ENCODE assay signal across 8 cellular contexts in genomic region chr11:71452354-71453020, GRCh38. TPM values are rescaled to one million over a fixed set of nuclear protein-coding genes. Genes with fewer than 3 reads are reported as not detected.
A peak's percentile ranks its signal among the peaks of the same experiment; 100 is the strongest.
DNase-seq lines count a peak whose midpoint lies in the region; ATAC-seq lines count a peak whose summit lies in the region.

No MANE protein-coding gene starts in this region.

- H3K36me3 Mint-ChIP-seq in activated CD4-positive, alpha-beta memory T cell treated with anti-CD3 and anti-CD28 coated beads, Interleukin-2, amount 10 ng/mL, durations not matched to agents 7 days and 5 days (ENCODE audit: low read depth) = peaks cover 35% of the 10 kb centered on the region
- peaks cover 19 to 37% of the 10 kb centered on the region in 2 donors for H3K36me3 Mint-ChIP-seq in stimulated activated naive B cell treated with anti-CD40 and anti-IgM and Interleukin-4, amounts not matched to agents 10 μg/mL and 1 μg/mL and 100 μg/mL, for 72 hours

- peaks cover 66% of the 10 kb centered on the region for H3K4me1 Mint-ChIP-seq in activated CD4-positive, alpha-beta memory T cell treated with anti-CD3 and anti-CD28 coated beads, Interleukin-2, amount 10 ng/mL, durations not matched to agents 7 days and 5 days
- H3K4me1 Mint-ChIP-seq in stimulated activated naive B cell treated with anti-CD40 and anti-IgM and Interleukin-4, amounts not matched to agents 10 μg/mL and 1 μg/mL and 100 μg/mL, for 72 hours = peaks cover 43 to 59% of the 10 kb centered on the region in 2 donors

- H3K9me3 Mint-ChIP-seq in activated CD4-positive, alpha-beta memory T cell treated with anti-CD3 and anti-CD28 coated beads, Interleukin-2, amount 10 ng/mL, durations not matched to agents 7 days and 5 days = no peaks in the 10 kb centered on the region
- no peaks in the 10 kb centered on the region for H3K9me3 Mint-ChIP-seq in stimulated activated naive B cell treated with anti-CD40 and anti-IgM and Interleukin-4, amounts not matched to agents 10 μg/mL and 1 μg/mL and 100 μg/mL, for 72 hours

- H3K27ac Mint-ChIP-seq in activated CD4-positive, alpha-beta memory T cell treated with anti-CD3 and anti-CD28 coated beads, Interleukin-2, amount 10 ng/mL, durations not matched to agents 7 days and 5 days = peak overlapping the region; percentile 93
- H3K27ac Mint-ChIP-seq in stimulated activated naive B cell treated with anti-CD40 and anti-IgM and Interleukin-4, amounts not matched to agents 10 μg/mL and 1 μg/mL and 100 μg/mL, for 72 hours = peak overlapping the region; percentile 94

- H3K4me1 ChIP-seq in effector memory CD4-positive, alpha-beta T cell (ENCODE audit: control insufficient read depth, insufficient read depth, low read length, poor library complexity, severe bottlenecking) = peaks cover 42% of the 10 kb centered on the region

- CTCF ChIA-PET in activated CD4-positive, alpha-beta memory T cell treated with anti-CD3 and anti-CD28 coated beads, Interleukin-2, amount 10 ng/mL, durations not matched to agents 7 days and 5 days (lab: Charles Lee) = no interaction called here

- H3K4me3 Mint-ChIP-seq in activated CD4-positive, alpha-beta memory T cell treated with anti-CD3 and anti-CD28 coated beads, Interleukin-2, amount 10 ng/mL, durations not matched to agents 7 days and 5 days = peak overlapping the region; percentile 94
- peak overlapping the region; percentile 90 to 92 for H3K4me3 Mint-ChIP-seq in stimulated activated naive B cell treated with anti-CD40 and anti-IgM and Interleukin-4, amounts not matched to agents 10 μg/mL and 1 μg/mL and 100 μg/mL, for 72 hours

- DNase-seq in NCI-H2171 treated with DMSO at 0.1 percent for 48 hours (lab: John Stamatoyannopoulos, UW) = peak; percentile 90
- DNase-seq in activated CD4-positive, alpha-beta memory T cell treated with anti-CD3 and anti-CD28 coated beads, Interleukin-2, amount 10 ng/mL, durations not matched to agents 7 days and 5 days = peak; percentile 73
- DNase-seq in effector memory CD4-positive, alpha-beta T cell = peak; percentile 31 to 55 (median 50)
- peak; percentile 60 for DNase-seq in mesenteric fat pad (ENCODE audit: low spot score)
- DNase-seq in stimulated activated naive B cell treated with anti-CD40 and anti-IgM and Interleukin-4, amounts not matched to agents 10 μg/mL and 1 μg/mL and 100 μg/mL, for 72 hours = peak; percentile 28
- no peak for DNase-seq in COLO829 (ENCODE audit: low spot score)

- peak overlapping the region; percentile 83 for H3K27ac ChIP-seq in effector memory CD4-positive, alpha-beta T cell (ENCODE audit: insufficient read depth, low read length, poor library complexity, severe bottlenecking)

- ATAC-seq in GM19395 (IDR thresholded peaks at IDR 0.05; ENCODE audit: unreplicated experiment) = peak; percentile 1
- peak; percentile 6 to 14 for ATAC-seq in stimulated activated naive B cell treated with anti-CD40 and anti-IgM and Interleukin-4, amounts not matched to agents 10 μg/mL and 1 μg/mL and 100 μg/mL, for 72 hours (replicated peaks)
- no peak for ATAC-seq in HG03457 (IDR thresholded peaks at IDR 0.05; ENCODE audit: unreplicated experiment)

- POLR2A ChIA-PET in activated CD4-positive, alpha-beta memory T cell treated with anti-CD3 and anti-CD28 coated beads, Interleukin-2, amount 10 ng/mL, durations not matched to agents 7 days and 5 days (lab: Charles Lee) = interaction anchor here (0.6 to 1.5 kb wide), 6 partner anchors 8 to 588 kb away, joined by 3 to 5 read pairs (median 4); partner anchors contain the start of gene XNDC1N

- no peaks in the 10 kb centered on the region for H3K27me3 Mint-ChIP-seq in activated CD4-positive, alpha-beta memory T cell treated with anti-CD3 and anti-CD28 coated beads, Interleukin-2, amount 10 ng/mL, durations not matched to agents 7 days and 5 days
- no peaks in the 10 kb centered on the region for H3K27me3 Mint-ChIP-seq in stimulated activated naive B cell treated with anti-CD40 and anti-IgM and Interleukin-4, amounts not matched to agents 10 μg/mL and 1 μg/mL and 100 μg/mL, for 72 hours

- H3K9me3 ChIP-seq in effector memory CD4-positive, alpha-beta T cell (ENCODE audit: control insufficient read depth, low read length) = no peaks in the 10 kb centered on the region

- H3K27me3 ChIP-seq in effector memory CD4-positive, alpha-beta T cell (replicated peaks; ENCODE audit: control insufficient read depth, insufficient read depth, low read length, poor library complexity, severe bottlenecking) = no peaks in the 10 kb centered on the region

- peak overlapping the region; percentile 79 for H3K4me3 ChIP-seq in effector memory CD4-positive, alpha-beta T cell (ENCODE audit: insufficient read depth, low read depth, low read length, poor library complexity, severe bottlenecking)

- H3K36me3 ChIP-seq in effector memory CD4-positive, alpha-beta T cell (ENCODE audit: control insufficient read depth, insufficient read depth, low read length) = peaks cover 21% of the 10 kb centered on the region

RNA-seq across cellular contexts. Expression of gene NADSYN1, which starts 0.5 kb away (rescaled TPM):
- total RNA-seq in activated CD4-positive, alpha-beta memory T cell treated with anti-CD3 and anti-CD28 coated beads, Interleukin-2, amount 10 ng/mL, durations not matched to agents 7 days and 5 days = 100 to 1,000 TPM; 141 to 142 TPM
- total RNA-seq in mesenteric fat pad = 48.0 TPM

RNA-seq across cellular contexts. Expression of gene DHCR7, which starts 4.3 kb away (rescaled TPM):
- total RNA-seq in activated CD4-positive, alpha-beta memory T cell treated with anti-CD3 and anti-CD28 coated beads, Interleukin-2, amount 10 ng/mL, durations not matched to agents 7 days and 5 days = 10 to 100 TPM; 74.4 to 79.6 TPM
- total RNA-seq in mesenteric fat pad = 26.3 TPM
